22 cellular contexts compared by ENCODE assay signal in genomic region chr3:35012210-35012609, GRCh38.
DNase-seq lines count a peak whose midpoint lies in the region; ATAC-seq, FAIRE-seq and TF ChIP-seq lines count a peak whose summit lies in the region.
"Had no signal": no experiment of that assay in that cellular context is flagged by ENCODE, and none has a peak within 500 bp of the region (broad histone marks: within the 10 kb centered on the region; RNA-seq: fewer than 3 reads in every experiment).

No MANE protein-coding gene starts in this region.

- ATAC-seq in HepG2: no peak
- ATAC-seq in right lobe of liver: peak; percentile 61 to 96 (median 90)
- ATAC-seq in GM21825 (IDR thresholded peaks at IDR 0.05; ENCODE audit: unreplicated experiment): no peak

- no peak overlapping the region for H3K4me2 ChIP-seq in HepG2 (ENCODE audit: low read depth, low read length)
- H3K4me2 ChIP-seq: BLaER1 treated with 17β-estradiol and CSF1 and Interleukin-3, amounts not matched to agents 10 nM and 100 nM had no signal

- intact Hi-C loops in HepG2 (cut with micrococcal nuclease; ENCODE audit: unreplicated experiment): no loop called here
- intact Hi-C loops in right lobe of liver (cut with DNase I): no loop called here
- intact Hi-C loops in stomach (cut with DNase I; ENCODE audit: low total_unique reads): no loop called here

- TF ChIP-seq CTCF in liver (IDR thresholded peaks at IDR 0.05; ENCODE audit: low read depth, low read length, missing input control) (no peak), HepG2 (CRISPR knock-in tag; IDR thresholded peaks at IDR 0.05) (no peak), endothelial cell (IDR thresholded peaks at IDR 0.05; ENCODE audit: unreplicated experiment) (no peak), right lobe of liver (IDR thresholded peaks at IDR 0.05) (no peak), stomach (IDR thresholded peaks at IDR 0.05) (no peak), progenitor cell of endocrine pancreas (IDR thresholded peaks at IDR 0.05; ENCODE audit: unreplicated experiment) (no peak)

- DNase-seq in HepG2 (ENCODE audit: low spot score) (no peak), endothelial cell (ENCODE audit: low spot score) (no peak), right lobe of liver (peak; percentile 27 to 61 (median 55)), stomach (peak; percentile 32), progenitor cell of endocrine pancreas (ENCODE audit: low spot score, unreplicated experiment) (no peak)
- DNase-seq in central memory CD4-positive, alpha-beta T cell: no peak
- DNase-seq: AML-193; CD4-positive, alpha-beta T cell; CD8-positive, alpha-beta memory T cell; COR-L47; DMS79 treated with DMSO at 0.1 percent for 48 hours; GF-D8 had no signal

- no peak overlapping the region for H3K9ac ChIP-seq in liver (ENCODE audit: low read depth in 1 of 2, low read length in 2 of 2)
- H3K9ac ChIP-seq in HepG2 (ENCODE audit: insufficient read depth, low read depth, low read length): no peak overlapping the region
- H3K9ac ChIP-seq: BLaER1 treated with 17β-estradiol and CSF1 and Interleukin-3, amounts not matched to agents 10 nM and 100 nM had no signal

- no TSS peak for BruUV-seq in HepG2 (replicated peaks; lab: Mats Ljungman, UMichigan)

- H3K79me2 ChIP-seq in HepG2 (ENCODE audit: insufficient read depth, low read length): no peaks in the 10 kb centered on the region

- no peaks in the 10 kb centered on the region for H3K9me3 ChIP-seq in liver (ENCODE audit: control insufficient read depth in 4 of 4, low read length in 3 of 4)
- H3K9me3 ChIP-seq in HepG2 (ENCODE audit: low read length): peaks cover 22% of the 10 kb centered on the region
- no peaks in the 10 kb centered on the region for H3K9me3 ChIP-seq in right lobe of liver
- no peaks in the 10 kb centered on the region for H3K9me3 ChIP-seq in stomach
- H3K9me3 ChIP-seq: BLaER1 treated with 17β-estradiol and CSF1 and Interleukin-3, amounts not matched to agents 10 nM and 100 nM had no signal

- peaks cover 8% of the 10 kb centered on the region for H3K4me1 Mint-ChIP-seq in endothelial cell (ENCODE audit: unreplicated experiment)
- H3K4me1 Mint-ChIP-seq in progenitor cell of endocrine pancreas (ENCODE audit: low read depth): no peaks in the 10 kb centered on the region
- H3K4me1 Mint-ChIP-seq: B cell; CD8-positive, alpha-beta memory T cell had no signal

- H3K4me3 ChIP-seq in liver (ENCODE audit: low read depth in 1 of 3, low read length in 3 of 3): no peak overlapping the region
- no peak overlapping the region for H3K4me3 ChIP-seq in HepG2 (replicated peaks in 1 of 3; ENCODE audit: insufficient read depth in 1 of 3, low read depth in 2 of 3, low read length in 3 of 3)
- H3K4me3 ChIP-seq in right lobe of liver: no peak overlapping the region
- H3K4me3 ChIP-seq in stomach: no peak overlapping the region
- H3K4me3 ChIP-seq: BLaER1 treated with 17β-estradiol and CSF1 and Interleukin-3, amounts not matched to agents 10 nM and 100 nM had no signal

- no peak overlapping the region for H3K4me3 Mint-ChIP-seq in endothelial cell (ENCODE audit: unreplicated experiment)
- H3K4me3 Mint-ChIP-seq in progenitor cell of endocrine pancreas (ENCODE audit: low read depth): no peak overlapping the region
- H3K4me3 Mint-ChIP-seq: B cell; CD4-positive, alpha-beta T cell; CD8-positive, alpha-beta memory T cell had no signal

- TF ChIP-seq RAD21 in liver (IDR thresholded peaks at IDR 0.05) (peak; percentile 53 to 56), HepG2 (CRISPR knock-in tag; IDR thresholded peaks at IDR 0.05) (no peak)

- H3K27me3 ChIP-seq in liver (ENCODE audit: control insufficient read depth in 4 of 4, insufficient read depth in 4 of 4, low read length in 3 of 4): no peaks in the 10 kb centered on the region
- no peaks in the 10 kb centered on the region for H3K27me3 ChIP-seq in HepG2 (ENCODE audit: control insufficient read depth in 1 of 2, insufficient read depth in 2 of 2, low read length in 2 of 2)
- no peaks in the 10 kb centered on the region for H3K27me3 ChIP-seq in right lobe of liver
- no peaks in the 10 kb centered on the region for H3K27me3 ChIP-seq in stomach
- H3K27me3 ChIP-seq: BLaER1 treated with 17β-estradiol and CSF1 and Interleukin-3, amounts not matched to agents 10 nM and 100 nM had no signal

- in situ Hi-C loops in HepG2 (cut with HindIII; ENCODE audit: extremely low pct_ligation_motif_present, low pct_unique_long_range_greater_than_20kb): no loop called here

- H2AFZ ChIP-seq in HepG2 (ENCODE audit: low read length): no peak overlapping the region

- H3K9me3 Mint-ChIP-seq in endothelial cell (ENCODE audit: unreplicated experiment) (no peaks in the 10 kb centered on the region), progenitor cell of endocrine pancreas (ENCODE audit: low read depth) (no peaks in the 10 kb centered on the region)
- H3K9me3 Mint-ChIP-seq: CD4-positive, alpha-beta T cell had no signal

- H4K20me1 ChIP-seq in HepG2 (ENCODE audit: insufficient read depth, low read length): no peaks in the 10 kb centered on the region
- H4K20me1 ChIP-seq: BLaER1 treated with 17β-estradiol and CSF1 and Interleukin-3, amounts not matched to agents 10 nM and 100 nM had no signal

- 32% methylated on average over 1 of the region's 1 CpG for WGBS in liver
- WGBS in HepG2 (ENCODE audit: low lambda C conversion rate): 2% methylated on average over 1 of the region's 1 CpG
- 23% methylated on average over 1 of the region's 1 CpG for WGBS in right lobe of liver (ENCODE audit: insufficient coverage, low coverage, low lambda C conversion rate, missing lambda C conversion rate)
- 23 to 60% (median 48%) methylated on average over 1 of the region's 1 CpG for WGBS in stomach, 5 donors

- no peaks in the 10 kb centered on the region for H3K27me3 Mint-ChIP-seq in endothelial cell (ENCODE audit: unreplicated experiment)
- no peaks in the 10 kb centered on the region for H3K27me3 Mint-ChIP-seq in progenitor cell of endocrine pancreas
- H3K27me3 Mint-ChIP-seq: B cell; CD4-positive, alpha-beta T cell; CD8-positive, alpha-beta memory T cell had no signal

- H3K36me3 ChIP-seq in liver (ENCODE audit: control insufficient read depth in 4 of 4, insufficient read depth in 3 of 4, low read depth in 1 of 4, low read length in 3 of 4) (no peaks in the 10 kb centered on the region), HepG2 (replicated peaks in 1 of 2; ENCODE audit: control insufficient read depth in 1 of 2, insufficient read depth in 2 of 2, low read length in 2 of 2) (no peaks in the 10 kb centered on the region), right lobe of liver (no peaks in the 10 kb centered on the region), stomach (no peaks in the 10 kb centered on the region)
- H3K36me3 ChIP-seq: BLaER1 treated with 17β-estradiol and CSF1 and Interleukin-3, amounts not matched to agents 10 nM and 100 nM had no signal

- POLR2A ChIA-PET in HepG2 (lab: Yijun Ruan, JAX): no interaction called here

- H3K27ac Mint-ChIP-seq in endothelial cell (ENCODE audit: unreplicated experiment) (peak overlapping the region; percentile 93), progenitor cell of endocrine pancreas (no peak overlapping the region)
- H3K27ac Mint-ChIP-seq: B cell; CD4-positive, alpha-beta T cell; CD8-positive, alpha-beta memory T cell had no signal

- H3K36me3 Mint-ChIP-seq in endothelial cell (ENCODE audit: low read depth, unreplicated experiment): no peaks in the 10 kb centered on the region
- no peaks in the 10 kb centered on the region for H3K36me3 Mint-ChIP-seq in progenitor cell of endocrine pancreas (ENCODE audit: insufficient read depth)
- H3K36me3 Mint-ChIP-seq: CD8-positive, alpha-beta memory T cell had no signal

- FAIRE-seq in HepG2 (lab: Jason Lieb, UNC): no peak
- FAIRE-seq: D721Med, G401.6, GM12891, GM19239 had no signal

- H3K27ac ChIP-seq in liver (ENCODE audit: low read depth in 1 of 2, low read length in 2 of 2) (peak overlapping the region; percentile 42 to 46), HepG2 (ENCODE audit: extremely low read length, insufficient read depth, low read length) (no peak overlapping the region), right lobe of liver (no peak overlapping the region), stomach (peak overlapping the region in 1 of 5 donors; percentile 19)
- H3K27ac ChIP-seq: 22Rv1; BLaER1 treated with 17β-estradiol and CSF1 and Interleukin-3, amounts not matched to agents 10 nM and 100 nM; C4-2B had no signal

- no peak for TF ChIP-seq POLR2A in HepG2 (IDR thresholded peaks at IDR 0.05; ENCODE audit: insufficient read depth in 1 of 2, low read depth in 2 of 2, low read length in 2 of 2)
- TF ChIP-seq POLR2A in right lobe of liver (IDR thresholded peaks at IDR 0.05): no peak
- TF ChIP-seq POLR2A in stomach (IDR thresholded peaks at IDR 0.05): no peak

- H3K4me1 ChIP-seq in liver (ENCODE audit: control insufficient read depth in 4 of 4, insufficient read depth in 4 of 4, low read length in 3 of 4) (peaks cover 0 to 11% (median 5%) of the 10 kb centered on the region in 4 donors), HepG2 (ENCODE audit: insufficient read depth, low read length) (no peaks in the 10 kb centered on the region), right lobe of liver (peaks cover 0 to 10% (median 3%) of the 10 kb centered on the region in 4 donors), stomach (no peaks in the 10 kb centered on the region)
- H3K4me1 ChIP-seq: BLaER1 treated with 17β-estradiol and CSF1 and Interleukin-3, amounts not matched to agents 10 nM and 100 nM had no signal

- CTCF ChIA-PET in HepG2 (lab: Yijun Ruan, JAX; ENCODE audit: low intra/inter-chr PET ratio, low total read pairs): no interaction called here

- TF ChIP-seq EP300 in HepG2 (IDR thresholded peaks at IDR 0.05; ENCODE audit: low read depth in 2 of 2, low read length in 2 of 2) (no peak), HepG2 (CRISPR knock-in tag; IDR thresholded peaks at IDR 0.05; ENCODE audit: borderline replicate concordance) (no peak), stomach (IDR thresholded peaks at IDR 0.05) (no peak)

TF ChIP-seq in liver, 16 proteins besides CTCF, POLR2A, EP300 and RAD21 (continues in another document):
- no peak for TF ChIP-seq FOXA1 (IDR thresholded peaks at IDR 0.05)
- TF ChIP-seq RXRA (IDR thresholded peaks at IDR 0.05): peak; percentile 49 to 66
- TF ChIP-seq YY1 (IDR thresholded peaks at IDR 0.05): peak; percentile 62
- TF ChIP-seq HNF4A (conservative IDR thresholded peaks at IDR 0.05): peak; percentile 64

TF ChIP-seq in HepG2, 621 proteins besides CTCF, POLR2A, EP300 and RAD21 (continues in another document):
- TF ChIP-seq FOXC1 (CRISPR knock-in tag; IDR thresholded peaks at IDR 0.05; ENCODE audit: borderline replicate concordance): no peak
- TF ChIP-seq NAIF1 (CRISPR knock-in tag; IDR thresholded peaks at IDR 0.05; ENCODE audit: borderline replicate concordance): no peak
- no peak for TF ChIP-seq NR2C2 (CRISPR knock-in tag; IDR thresholded peaks at IDR 0.05; ENCODE audit: borderline replicate concordance)

Comparison
In these comparisons a context has a peak if more than half of its experiments do, and no peak if none do; other contexts are left out.
1. H3K27ac ChIP-seq: peak in liver (2 of 2); none in HepG2 (single experiment) and right lobe of liver (0 of 3).
2. ATAC-seq: peak in right lobe of liver (4 of 4); none in HepG2 (single experiment) and GM21825 (single experiment).
3. DNase-seq: peak in right lobe of liver (3 of 3) and stomach (single experiment); none in HepG2 (single experiment), endothelial cell (single experiment), central memory CD4-positive, alpha-beta T cell (single experiment) and progenitor cell of endocrine pancreas (single experiment).